Comparison of ENCODE assay signal across 17 cellular contexts in genomic region chr17:21201302-21201602, GRCh38. TPM values are rescaled to one million over a fixed set of nuclear protein-coding genes. Genes with fewer than 3 reads are reported as not detected.
A peak's percentile ranks its signal among the peaks of the same experiment; 100 is the strongest.
DNase-seq lines count a peak whose midpoint lies in the region; ATAC-seq, FAIRE-seq and TF ChIP-seq lines count a peak whose summit lies in the region.
"Had no signal": no experiment of that assay in that cellular context is flagged by ENCODE, and none has a peak within 500 bp of the region (broad histone marks: within the 10 kb centered on the region; RNA-seq: fewer than 3 reads in every experiment).

No MANE protein-coding gene starts in this region.

- intact Hi-C loops in breast epithelium (cut with DNase I; ENCODE audit: low total_unique reads), result no loop called here

- DNase-seq in BE2C (peak; percentile 61), LNCaP clone FGC (ENCODE audit: low read depth) (no peak), breast epithelium (ENCODE audit: low spot score in 2 of 2) (peak in 1 of 2 donors; percentile 49), NCI-H748 (lab: John Stamatoyannopoulos, UW; ENCODE audit: unreplicated experiment) (no peak), small intestine (no peak)
- no peak for DNase-seq in stimulated activated CD4-positive, alpha-beta T cell treated with anti-CD3 and anti-CD28 coated beads, Interleukin-4, amount 100 ng/mL, for 24 hours
- DNase-seq: activated CD4-positive, alpha-beta T cell treated with anti-CD3 and anti-CD28 coated beads, Interleukin-2, amount 50 U/mL, for 48 hours; activated effector memory CD4-positive, alpha-beta T cell treated with Interleukin-2 at 50 U/mL for 16 hours; erythroblast; GF-D8; NCI-H2171; PC-9; stimulated activated CD4-positive, alpha-beta T cell treated with anti-CD3 and anti-CD28 coated beads, Interleukin-1b, Interleukin-23, amount 100 ng/mL, for 48 hours; T-helper 2 cell had no signal

- H3K36me3 ChIP-seq in BE2C (peaks cover 6% of the 10 kb centered on the region; the same call in 1 of the 2 replicates), breast epithelium (no peaks in the 10 kb centered on the region), small intestine (ENCODE audit: control insufficient read depth in 2 of 2, insufficient read depth in 2 of 2, low read length in 2 of 2) (peaks cover 3 to 12% of the 10 kb centered on the region in 2 donors)

- 53 to 61% (median 55%) methylated on average over 5 of the region's 5 CpGs for WGBS in small intestine, 3 donors

- H3K4me3 ChIP-seq in BE2C (ENCODE audit: low read depth, low read length), result no peak overlapping the region
- H3K4me3 ChIP-seq in LNCaP clone FGC (ENCODE audit: low read depth, low read length), result peak overlapping the region; percentile 33
- peak overlapping the region in 1 of 3 donors; percentile 23 for H3K4me3 ChIP-seq in breast epithelium
- peak overlapping the region; percentile 2; the same call in 1 of the 2 replicates for H3K4me3 ChIP-seq in iPS-18c (ENCODE audit: insufficient read depth, low read depth, low read length)
- no peak overlapping the region for H3K4me3 ChIP-seq in small intestine (ENCODE audit: low read depth in 1 of 2, low read length in 2 of 2)
- H3K4me3 ChIP-seq: pancreas, PC-9 had no signal

- no peak for FAIRE-seq in small intestine (lab: Jason Lieb, UNC)
- FAIRE-seq: pancreas had no signal

- H3K27me3 ChIP-seq in BE2C (no peaks in the 10 kb centered on the region), breast epithelium (no peaks in the 10 kb centered on the region), small intestine (ENCODE audit: control insufficient read depth in 2 of 2, insufficient read depth in 2 of 2, low read length in 2 of 2) (no peaks in the 10 kb centered on the region)
- H3K27me3 ChIP-seq: pancreas had no signal

- H3K27ac ChIP-seq in breast epithelium (peak overlapping the region; percentile 41 to 72), small intestine (ENCODE audit: low read depth in 1 of 2, low read length in 1 of 2) (no peak overlapping the region)
- H3K27ac ChIP-seq: pancreas, PC-9 had no signal

- TF ChIP-seq CTCF in BE2C (IDR thresholded peaks at IDR 0.05; ENCODE audit: low read depth, low read length) (no peak), LNCaP clone FGC (IDR thresholded peaks at IDR 0.05; ENCODE audit: control insufficient read depth, extremely low read depth, insufficient read depth) (no peak), breast epithelium (IDR thresholded peaks at IDR 0.05) (no peak)

- H3K4me1 ChIP-seq in BE2C (peaks cover 6% of the 10 kb centered on the region; the same call in 1 of the 2 replicates), breast epithelium (peaks cover 0 to 4% of the 10 kb centered on the region in 2 donors), small intestine (ENCODE audit: control insufficient read depth in 2 of 2, insufficient read depth in 1 of 2, low read depth in 1 of 2, low read length in 1 of 2) (no peaks in the 10 kb centered on the region)
- H3K4me1 ChIP-seq: pancreas had no signal

- TF ChIP-seq POLR2A in breast epithelium (IDR thresholded peaks at IDR 0.05), result no peak

- no peaks in the 10 kb centered on the region for H3K9me3 ChIP-seq in BE2C
- no peaks in the 10 kb centered on the region for H3K9me3 ChIP-seq in breast epithelium
- no peaks in the 10 kb centered on the region for H3K9me3 ChIP-seq in iPS-18c (ENCODE audit: control insufficient read depth, insufficient read depth, low read length)
- no peaks in the 10 kb centered on the region for H3K9me3 ChIP-seq in small intestine (ENCODE audit: control insufficient read depth, low read depth)
- H3K9me3 ChIP-seq: pancreas had no signal

- no peak for ATAC-seq in GM18498 (IDR thresholded peaks at IDR 0.05; ENCODE audit: unreplicated experiment)

RNA-seq across cellular contexts. Expression of gene TMEM11, which starts 12.7 kb away (rescaled TPM):
- 55.0 TPM for polyA plus RNA-seq in BE2C (2012; ENCODE audit: insufficient read depth, insufficient read length, low read depth)
- total RNA-seq in breast epithelium, result 10 to 100 TPM; 28.1 to 34.1 (median 33.1) TPM
- polyA plus RNA-seq in small intestine, result 10 to 100 TPM; 23.8 to 38.7 (median 30.0) TPM

RNA-seq across cellular contexts. Expression of gene NATD1, which starts 52.0 kb away (rescaled TPM):
- 0.59 TPM for polyA plus RNA-seq in BE2C (2012; ENCODE audit: insufficient read depth, insufficient read length, low read depth)
- 10 to 100 TPM in 1 of 3 donors, 1 to 10 TPM in 2; 8.2 to 11.8 (median 8.6) TPM for total RNA-seq in breast epithelium
- 1 to 10 TPM; 2.4 to 2.9 (median 2.8) TPM for polyA plus RNA-seq in small intestine

Comparison
In these comparisons a context has a peak if more than half of its experiments do, and no peak if none do; other contexts are left out.
1. H3K4me3 ChIP-seq: peak in LNCaP clone FGC (single experiment) and iPS-18c (single experiment); none in BE2C (single experiment) and small intestine (0 of 2).
2. H3K27ac ChIP-seq: peak in breast epithelium (2 of 2); none in small intestine (0 of 2).